Comparison of ENCODE assay signal across 1 cellular context in the genomic region with DNA sequence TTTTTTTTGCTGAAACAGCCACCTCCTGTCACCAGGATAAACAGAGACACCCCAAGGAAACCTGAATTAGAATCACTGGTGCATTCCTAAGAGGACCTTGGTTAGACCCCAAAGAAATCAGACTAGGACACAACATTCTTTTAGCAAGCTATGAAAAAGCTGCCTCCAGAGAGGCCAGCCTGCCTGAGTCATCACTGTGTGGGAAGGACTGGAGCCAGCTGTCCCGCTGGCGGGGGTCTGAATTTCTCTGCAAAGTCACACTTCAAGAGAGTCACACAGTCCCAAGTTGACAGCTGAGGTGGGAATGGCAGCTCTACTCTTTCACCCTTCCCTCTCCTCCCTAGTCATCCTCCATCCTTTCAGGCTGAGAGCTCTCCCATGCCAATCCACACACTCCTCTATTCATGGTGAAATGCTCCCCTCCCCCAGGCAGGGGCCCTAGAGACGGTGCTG.
TF ChIP-seq lines count a peak whose summit lies in the region.

No MANE protein-coding gene starts in this region.

TF ChIP-seq in K562, 482 proteins besides CTCF, POLR2A, EP300 and RAD21 (continued from another document):
- TF ChIP-seq ZNF408 (CRISPR knock-in tag; IDR thresholded peaks at IDR 0.05; ENCODE audit: low read depth) (no peak), GABPB2 (CRISPR knock-in tag; conservative IDR thresholded peaks at IDR 0.05) (no peak), ZNF347 (CRISPR knock-in tag; IDR thresholded peaks at IDR 0.05; ENCODE audit: low read depth) (no peak), JUN (IDR thresholded peaks at IDR 0.05; ENCODE audit: borderline replicate concordance, low read depth, low read length) (0 out of 2 replicates have a peak, but pooled peaks have one; percentile 25), JUN (CRISPR knock-in tag; IDR thresholded peaks at IDR 0.05; ENCODE audit: borderline replicate concordance) (no peak), ZNF780A (CRISPR knock-in tag; IDR thresholded peaks at IDR 0.05) (no peak), DDX20 (tag; IDR thresholded peaks at IDR 0.05; ENCODE audit: low read depth) (no peak), NFIC (IDR thresholded peaks at IDR 0.05) (no peak), MCM5 (IDR thresholded peaks at IDR 0.05; ENCODE audit: low read depth) (no peak), CBX3 (IDR thresholded peaks at IDR 0.05; ENCODE audit: borderline replicate concordance in 1 of 2, low read length in 2 of 2) (no peak), EGR1 (conservative IDR thresholded peaks at IDR 0.05) (peak; percentile 48), PHB (CRISPR knock-in tag; IDR thresholded peaks at IDR 0.05) (no peak), FOXJ2 (tag; IDR thresholded peaks at IDR 0.05) (no peak), CHCHD3 (CRISPR knock-in tag; IDR thresholded peaks at IDR 0.05) (no peak)
- TF ChIP-seq, protein P1, sequence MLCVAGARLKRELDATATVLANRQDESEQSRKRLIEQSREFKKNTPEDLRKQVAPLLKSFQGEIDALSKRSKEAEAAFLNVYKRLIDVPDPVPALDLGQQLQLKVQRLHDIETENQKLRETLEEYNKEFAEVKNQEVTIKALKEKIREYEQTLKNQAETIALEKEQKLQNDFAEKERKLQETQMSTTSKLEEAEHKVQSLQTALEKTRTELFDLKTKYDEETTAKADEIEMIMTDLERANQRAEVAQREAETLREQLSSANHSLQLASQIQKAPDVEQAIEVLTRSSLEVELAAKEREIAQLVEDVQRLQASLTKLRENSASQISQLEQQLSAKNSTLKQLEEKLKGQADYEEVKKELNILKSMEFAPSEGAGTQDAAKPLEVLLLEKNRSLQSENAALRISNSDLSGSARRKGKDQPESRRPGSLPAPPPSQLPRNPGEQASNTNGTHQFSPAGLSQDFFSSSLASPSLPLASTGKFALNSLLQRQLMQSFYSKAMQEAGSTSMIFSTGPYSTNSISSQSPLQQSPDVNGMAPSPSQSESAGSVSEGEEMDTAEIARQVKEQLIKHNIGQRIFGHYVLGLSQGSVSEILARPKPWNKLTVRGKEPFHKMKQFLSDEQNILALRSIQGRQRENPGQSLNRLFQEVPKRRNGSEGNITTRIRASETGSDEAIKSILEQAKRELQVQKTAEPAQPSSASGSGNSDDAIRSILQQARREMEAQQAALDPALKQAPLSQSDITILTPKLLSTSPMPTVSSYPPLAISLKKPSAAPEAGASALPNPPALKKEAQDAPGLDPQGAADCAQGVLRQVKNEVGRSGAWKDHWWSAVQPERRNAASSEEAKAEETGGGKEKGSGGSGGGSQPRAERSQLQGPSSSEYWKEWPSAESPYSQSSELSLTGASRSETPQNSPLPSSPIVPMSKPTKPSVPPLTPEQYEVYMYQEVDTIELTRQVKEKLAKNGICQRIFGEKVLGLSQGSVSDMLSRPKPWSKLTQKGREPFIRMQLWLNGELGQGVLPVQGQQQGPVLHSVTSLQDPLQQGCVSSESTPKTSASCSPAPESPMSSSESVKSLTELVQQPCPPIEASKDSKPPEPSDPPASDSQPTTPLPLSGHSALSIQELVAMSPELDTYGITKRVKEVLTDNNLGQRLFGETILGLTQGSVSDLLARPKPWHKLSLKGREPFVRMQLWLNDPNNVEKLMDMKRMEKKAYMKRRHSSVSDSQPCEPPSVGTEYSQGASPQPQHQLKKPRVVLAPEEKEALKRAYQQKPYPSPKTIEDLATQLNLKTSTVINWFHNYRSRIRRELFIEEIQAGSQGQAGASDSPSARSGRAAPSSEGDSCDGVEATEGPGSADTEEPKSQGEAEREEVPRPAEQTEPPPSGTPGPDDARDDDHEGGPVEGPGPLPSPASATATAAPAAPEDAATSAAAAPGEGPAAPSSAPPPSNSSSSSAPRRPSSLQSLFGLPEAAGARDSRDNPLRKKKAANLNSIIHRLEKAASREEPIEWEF (CRISPR knock-in tag; IDR thresholded peaks at IDR 0.05), result no peak
- TF ChIP-seq, protein P2, sequence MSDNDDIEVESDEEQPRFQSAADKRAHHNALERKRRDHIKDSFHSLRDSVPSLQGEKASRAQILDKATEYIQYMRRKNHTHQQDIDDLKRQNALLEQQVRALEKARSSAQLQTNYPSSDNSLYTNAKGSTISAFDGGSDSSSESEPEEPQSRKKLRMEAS (CRISPR knock-in tag; IDR thresholded peaks at IDR 0.05), result no peak
- TF ChIP-seq, protein P3, sequence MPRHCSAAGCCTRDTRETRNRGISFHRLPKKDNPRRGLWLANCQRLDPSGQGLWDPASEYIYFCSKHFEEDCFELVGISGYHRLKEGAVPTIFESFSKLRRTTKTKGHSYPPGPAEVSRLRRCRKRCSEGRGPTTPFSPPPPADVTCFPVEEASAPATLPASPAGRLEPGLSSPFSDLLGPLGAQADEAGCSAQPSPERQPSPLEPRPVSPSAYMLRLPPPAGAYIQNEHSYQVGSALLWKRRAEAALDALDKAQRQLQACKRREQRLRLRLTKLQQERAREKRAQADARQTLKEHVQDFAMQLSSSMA (CRISPR knock-in tag; IDR thresholded peaks at IDR 0.05), result no peak
- TF ChIP-seq, protein P4, sequence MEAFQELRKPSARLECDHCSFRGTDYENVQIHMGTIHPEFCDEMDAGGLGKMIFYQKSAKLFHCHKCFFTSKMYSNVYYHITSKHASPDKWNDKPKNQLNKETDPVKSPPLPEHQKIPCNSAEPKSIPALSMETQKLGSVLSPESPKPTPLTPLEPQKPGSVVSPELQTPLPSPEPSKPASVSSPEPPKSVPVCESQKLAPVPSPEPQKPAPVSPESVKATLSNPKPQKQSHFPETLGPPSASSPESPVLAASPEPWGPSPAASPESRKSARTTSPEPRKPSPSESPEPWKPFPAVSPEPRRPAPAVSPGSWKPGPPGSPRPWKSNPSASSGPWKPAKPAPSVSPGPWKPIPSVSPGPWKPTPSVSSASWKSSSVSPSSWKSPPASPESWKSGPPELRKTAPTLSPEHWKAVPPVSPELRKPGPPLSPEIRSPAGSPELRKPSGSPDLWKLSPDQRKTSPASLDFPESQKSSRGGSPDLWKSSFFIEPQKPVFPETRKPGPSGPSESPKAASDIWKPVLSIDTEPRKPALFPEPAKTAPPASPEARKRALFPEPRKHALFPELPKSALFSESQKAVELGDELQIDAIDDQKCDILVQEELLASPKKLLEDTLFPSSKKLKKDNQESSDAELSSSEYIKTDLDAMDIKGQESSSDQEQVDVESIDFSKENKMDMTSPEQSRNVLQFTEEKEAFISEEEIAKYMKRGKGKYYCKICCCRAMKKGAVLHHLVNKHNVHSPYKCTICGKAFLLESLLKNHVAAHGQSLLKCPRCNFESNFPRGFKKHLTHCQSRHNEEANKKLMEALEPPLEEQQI (IDR thresholded peaks at IDR 0.05), result no peak
- TF ChIP-seq, protein P5, sequence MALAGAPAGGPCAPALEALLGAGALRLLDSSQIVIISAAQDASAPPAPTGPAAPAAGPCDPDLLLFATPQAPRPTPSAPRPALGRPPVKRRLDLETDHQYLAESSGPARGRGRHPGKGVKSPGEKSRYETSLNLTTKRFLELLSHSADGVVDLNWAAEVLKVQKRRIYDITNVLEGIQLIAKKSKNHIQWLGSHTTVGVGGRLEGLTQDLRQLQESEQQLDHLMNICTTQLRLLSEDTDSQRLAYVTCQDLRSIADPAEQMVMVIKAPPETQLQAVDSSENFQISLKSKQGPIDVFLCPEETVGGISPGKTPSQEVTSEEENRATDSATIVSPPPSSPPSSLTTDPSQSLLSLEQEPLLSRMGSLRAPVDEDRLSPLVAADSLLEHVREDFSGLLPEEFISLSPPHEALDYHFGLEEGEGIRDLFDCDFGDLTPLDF (CRISPR knock-in tag; IDR thresholded peaks at IDR 0.05), result no peak
- TF ChIP-seq, protein P6, sequence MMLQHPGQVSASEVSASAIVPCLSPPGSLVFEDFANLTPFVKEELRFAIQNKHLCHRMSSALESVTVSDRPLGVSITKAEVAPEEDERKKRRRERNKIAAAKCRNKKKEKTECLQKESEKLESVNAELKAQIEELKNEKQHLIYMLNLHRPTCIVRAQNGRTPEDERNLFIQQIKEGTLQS (IDR thresholded peaks at IDR 0.05), result peak; percentile 49
- TF ChIP-seq, protein P6 (CRISPR knock-in tag; conservative IDR thresholded peaks at IDR 0.05), result no peak
TF ChIP-seq in K562: peak in this region for 7.
